ENCODE assay signal across 8 cellular contexts in the genomic region with DNA sequence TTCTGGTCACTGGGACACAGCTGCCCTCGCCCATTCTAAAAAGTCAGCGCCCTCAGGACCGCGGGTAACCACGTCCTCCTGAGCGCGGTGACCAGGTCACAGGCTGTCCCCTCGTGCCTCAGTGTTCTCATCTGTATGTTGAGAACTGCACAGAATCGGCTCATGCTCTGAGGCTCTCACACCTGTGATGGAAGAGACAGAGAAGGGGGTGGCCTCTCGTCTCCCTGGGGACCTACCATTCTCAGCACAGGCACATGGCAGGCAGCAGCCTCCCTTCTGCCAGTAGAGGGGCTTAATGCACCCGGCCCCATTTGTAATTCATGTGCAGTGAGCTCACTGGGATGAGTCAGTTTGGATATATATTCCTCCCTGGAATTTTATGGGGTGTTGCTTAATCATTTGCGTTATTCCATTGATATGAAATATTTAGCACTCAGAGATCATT. TPM values are rescaled to one million over a fixed set of nuclear protein-coding genes. Genes with fewer than 3 reads are reported as not detected.
DNase-seq lines count a peak whose midpoint lies in the region; ATAC-seq and TF ChIP-seq lines count a peak whose summit lies in the region.
"Not testable (repeated sequence)": the region's sequence is repeated elsewhere in the genome, so short reads cannot be mapped to it uniquely, and the experiment has no call there.

No MANE protein-coding gene starts in this region.

- H3K27ac ChIP-seq in CD8-positive, alpha-beta memory T cell (ENCODE audit: low read depth, low read length), result peak overlapping the region; percentile 67
- peak overlapping the region; percentile 70 for H3K27ac ChIP-seq in caudate nucleus (ENCODE audit: low read depth, low read length)
- H3K27ac ChIP-seq in heart left ventricle, result peak overlapping the region in 10 of 12 donors; percentile 49 to 95 (median 77)
- H3K27ac ChIP-seq in naive thymus-derived CD4-positive, alpha-beta T cell (ENCODE audit: low read depth, low read length), result peak overlapping the region; percentile 83

- CTCF ChIA-PET in CD8-positive, alpha-beta memory T cell (lab: Charles Lee), result interaction anchor here (0.9 kb wide), 1 partner anchor 151 kb away, joined by 4 read pairs; no protein-coding TSS in a partner anchor
- CTCF ChIA-PET in naive thymus-derived CD4-positive, alpha-beta T cell (lab: Charles Lee), result not testable (repeated sequence)

- not testable (repeated sequence) for H3K9me3 Mint-ChIP-seq in CD8-positive, alpha-beta memory T cell; naive thymus-derived CD4-positive, alpha-beta T cell; stimulated activated memory B cell treated with anti-CD40 and anti-IgM and Interleukin-4, amounts not matched to agents 10 μg/mL and 1 μg/mL and 100 μg/mL, for 72 hours

- TF ChIP-seq CTCF in heart left ventricle (IDR thresholded peaks at IDR 0.05), result not testable (repeated sequence)

- POLR2A ChIA-PET in CD8-positive, alpha-beta memory T cell (lab: Charles Lee), result not testable (repeated sequence)
- POLR2A ChIA-PET in naive thymus-derived CD4-positive, alpha-beta T cell (lab: Charles Lee), result interaction anchor here (1.0 kb wide), 1 partner anchor 167 kb away, joined by 3 read pairs; a partner anchor contains a TSS

- not testable (repeated sequence) for H3K4me1 ChIP-seq in CD8-positive, alpha-beta memory T cell (ENCODE audit: insufficient read depth, low read length); naive thymus-derived CD4-positive, alpha-beta T cell (ENCODE audit: control insufficient read depth in 2 of 2, insufficient read depth in 2 of 2, low read length in 2 of 2)
- H3K4me1 ChIP-seq in heart left ventricle, result peaks cover 0 to 15% (median 6%) of the 10 kb centered on the region in 12 donors

- H3K27ac Mint-ChIP-seq in CD8-positive, alpha-beta memory T cell, result peak overlapping the region; percentile 72 to 98 (median 83)
- peak overlapping the region; percentile 80 to 99 (median 88) for H3K27ac Mint-ChIP-seq in naive thymus-derived CD4-positive, alpha-beta T cell
- H3K27ac Mint-ChIP-seq in stimulated activated memory B cell treated with anti-CD40 and anti-IgM and Interleukin-4, amounts not matched to agents 10 μg/mL and 1 μg/mL and 100 μg/mL, for 72 hours, result peak overlapping the region; percentile 59

- intact Hi-C loops in heart left ventricle (cut with DNase I), result loop anchor here in 1 of 10 donors (10.0 kb wide), 1 partner anchor 152 kb away; no protein-coding TSS in a partner anchor
- intact Hi-C loops in naive thymus-derived CD4-positive, alpha-beta T cell (cut with micrococcal nuclease), result loop anchor here (2.0 to 10.0 kb wide), 13 partner anchors 74 to 1955 kb away; a partner anchor contains a TSS

- H3K4me3 ChIP-seq in CD8-positive, alpha-beta memory T cell (ENCODE audit: low read length), result peak overlapping the region; percentile 65
- peak overlapping the region; percentile 56 to 98 (median 78) for H3K4me3 ChIP-seq in heart left ventricle
- peak overlapping the region; percentile 75 for H3K4me3 ChIP-seq in naive thymus-derived CD4-positive, alpha-beta T cell (ENCODE audit: low read length)

- not testable (repeated sequence) for H3K27me3 ChIP-seq in CD8-positive, alpha-beta memory T cell (ENCODE audit: insufficient read depth, low read length, poor library complexity, severe bottlenecking); heart left ventricle; naive thymus-derived CD4-positive, alpha-beta T cell (ENCODE audit: control insufficient read depth in 2 of 2, insufficient read depth in 2 of 2, low read length in 2 of 2)

- H3K4me1 Mint-ChIP-seq in CD8-positive, alpha-beta memory T cell, result peaks cover 11 to 17% (median 13%) of the 10 kb centered on the region in 3 donors
- H3K4me1 Mint-ChIP-seq in naive thymus-derived CD4-positive, alpha-beta T cell, result peaks cover 6 to 18% (median 13%) of the 10 kb centered on the region in 7 donors
- peaks cover 25% of the 10 kb centered on the region for H3K4me1 Mint-ChIP-seq in stimulated activated memory B cell treated with anti-CD40 and anti-IgM and Interleukin-4, amounts not matched to agents 10 μg/mL and 1 μg/mL and 100 μg/mL, for 72 hours

- whole genome bisulfite sequencing in heart left ventricle, 4 donors, result 2 to 5% (median 5%) methylated on average over 12 of the region's 12 CpGs

- ATAC-seq in heart left ventricle; naive thymus-derived CD4-positive, alpha-beta T cell; stimulated activated memory B cell treated with anti-CD40 and anti-IgM and Interleukin-4, amounts not matched to agents 10 μg/mL and 1 μg/mL and 100 μg/mL, for 72 hours: not testable (repeated sequence)

- not testable (repeated sequence) for H3K9me3 ChIP-seq in CD8-positive, alpha-beta memory T cell (ENCODE audit: low read length); heart left ventricle; naive thymus-derived CD4-positive, alpha-beta T cell (ENCODE audit: control insufficient read depth in 2 of 3, low read length in 3 of 3)

- peak in 3 of 5 donors; percentile 15 to 57 (median 31) for DNase-seq in CD8-positive, alpha-beta memory T cell
- DNase-seq in HT1080 (ENCODE audit: low read depth), result peak; percentile 78
- peak; percentile 50 for DNase-seq in NCI-H526 treated with DMSO at 0.1 percent for 48 hours (lab: John Stamatoyannopoulos, UW)
- peak; percentile 49 for DNase-seq in activated CD4-positive, alpha-beta T cell treated with anti-CD3 and anti-CD28 coated beads for 48 hours
- DNase-seq in caudate nucleus (lab: John Stamatoyannopoulos, UW), result peak in 43 of 61 donors; percentile 8 to 89 (median 55)
- DNase-seq in heart left ventricle, result not testable (repeated sequence)
- peak in 7 of 9 donors; percentile 6 to 32 (median 22) for DNase-seq in naive thymus-derived CD4-positive, alpha-beta T cell

- H3K27me3 Mint-ChIP-seq in CD8-positive, alpha-beta memory T cell; naive thymus-derived CD4-positive, alpha-beta T cell; stimulated activated memory B cell treated with anti-CD40 and anti-IgM and Interleukin-4, amounts not matched to agents 10 μg/mL and 1 μg/mL and 100 μg/mL, for 72 hours: not testable (repeated sequence)

- TF ChIP-seq POLR2A in heart left ventricle (IDR thresholded peaks at IDR 0.05), result not testable (repeated sequence)

- not testable (repeated sequence) for H3K36me3 ChIP-seq in CD8-positive, alpha-beta memory T cell (ENCODE audit: insufficient read depth, low read length); heart left ventricle; naive thymus-derived CD4-positive, alpha-beta T cell (ENCODE audit: control insufficient read depth in 2 of 3, insufficient read depth in 3 of 3, low read length in 3 of 3)

- H3K4me3 Mint-ChIP-seq in CD8-positive, alpha-beta memory T cell, result peak overlapping the region; percentile 88 to 96 (median 92)
- H3K4me3 Mint-ChIP-seq in naive thymus-derived CD4-positive, alpha-beta T cell, result peak overlapping the region; percentile 82 to 94 (median 91)
- peak overlapping the region; percentile 83 for H3K4me3 Mint-ChIP-seq in stimulated activated memory B cell treated with anti-CD40 and anti-IgM and Interleukin-4, amounts not matched to agents 10 μg/mL and 1 μg/mL and 100 μg/mL, for 72 hours

- not testable (repeated sequence) for H3K36me3 Mint-ChIP-seq in CD8-positive, alpha-beta memory T cell; naive thymus-derived CD4-positive, alpha-beta T cell; stimulated activated memory B cell treated with anti-CD40 and anti-IgM and Interleukin-4, amounts not matched to agents 10 μg/mL and 1 μg/mL and 100 μg/mL, for 72 hours

RNA-seq across cellular contexts. Expression of a gene that starts 51.9 kb away (rescaled TPM):
- total RNA-seq in CD8-positive, alpha-beta memory T cell, result not detected
- polyA plus RNA-seq in CD8-positive, alpha-beta memory T cell, result not detected
- 0.30 TPM in 1 of 2 replicates, not detected in the other for total RNA-seq in HT1080 (2014; rRNA removed; shearing (Covaris generic))
- polyA plus RNA-seq in HT1080 (2015; cell fraction: cytosol; rRNA removed), result not detected in 2 replicates
- not detected in 2 replicates for polyA plus RNA-seq in HT1080 (2015; cell fraction: nucleus; rRNA removed)
- 1 to 10 TPM; 1.1 to 7.4 (median 2.0) TPM for total RNA-seq in heart left ventricle
- polyA plus RNA-seq in heart left ventricle, result 1 to 10 TPM; 2.0 to 8.1 TPM
- not detected for total RNA-seq in naive thymus-derived CD4-positive, alpha-beta T cell
- polyA plus RNA-seq in naive thymus-derived CD4-positive, alpha-beta T cell, result under 1 TPM in 1 of 2 donors, not detected in 1; 0.26 TPM
